In genomic region chr2:181123798-181124217, GRCh38 we compare ENCODE assay signal across 1 cellular context.
TF ChIP-seq lines count a peak whose summit lies in the region.

No MANE protein-coding gene starts in this region.

TF ChIP-seq in SK-N-SH treated with all-trans-retinoic acid at 6 μM for 48 hours, 23 proteins besides CTCF, POLR2A, EP300 and RAD21 (continued from another document):
- no peak for TF ChIP-seq POU6F1 (CRISPR knock-in tag; IDR thresholded peaks at IDR 0.05; ENCODE audit: borderline replicate concordance, low read depth)
